In the genomic region with DNA sequence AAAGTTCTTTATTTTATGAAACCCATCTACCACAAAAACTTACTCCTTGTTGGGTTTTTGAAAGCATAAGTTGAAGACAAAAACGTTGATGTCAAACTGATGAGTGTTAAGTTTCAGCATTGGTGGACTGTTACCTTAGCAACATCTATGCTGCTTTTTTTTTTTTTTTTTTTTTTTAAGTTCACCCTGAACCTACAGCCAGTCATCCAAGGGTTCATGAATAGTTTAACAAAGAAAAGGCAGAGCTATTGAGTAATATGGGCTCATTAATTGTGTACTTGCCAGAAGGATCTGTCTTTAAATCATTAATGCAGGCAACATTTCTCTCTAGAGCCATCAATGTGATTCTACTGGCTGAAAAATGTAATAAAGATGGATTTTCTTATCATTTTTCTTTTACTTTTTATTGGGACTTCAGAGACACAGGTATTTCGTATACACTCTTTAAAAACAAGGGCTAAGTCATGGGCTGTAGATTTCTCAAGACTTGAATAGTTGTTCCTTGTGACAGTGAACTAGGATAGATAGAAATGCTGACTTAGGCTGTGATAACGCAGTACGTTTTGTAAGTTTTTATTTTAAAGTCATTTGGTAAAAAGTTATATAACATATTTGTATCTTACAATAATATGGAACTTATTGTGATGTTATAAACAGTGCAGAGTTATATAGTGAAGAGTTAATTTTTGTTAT, we compare ENCODE assay signal across 21 cellular contexts. TPM values are rescaled to one million over a fixed set of nuclear protein-coding genes. Genes with fewer than 3 reads are reported as not detected.
DNase-seq lines count a peak whose midpoint lies in the region; ATAC-seq, FAIRE-seq and TF ChIP-seq lines count a peak whose summit lies in the region.
"Had no signal": no experiment of that assay in that cellular context is flagged by ENCODE, and none has a peak within 500 bp of the region (broad histone marks: within the 10 kb centered on the region; RNA-seq: fewer than 3 reads in every experiment).

A gene with protein sequence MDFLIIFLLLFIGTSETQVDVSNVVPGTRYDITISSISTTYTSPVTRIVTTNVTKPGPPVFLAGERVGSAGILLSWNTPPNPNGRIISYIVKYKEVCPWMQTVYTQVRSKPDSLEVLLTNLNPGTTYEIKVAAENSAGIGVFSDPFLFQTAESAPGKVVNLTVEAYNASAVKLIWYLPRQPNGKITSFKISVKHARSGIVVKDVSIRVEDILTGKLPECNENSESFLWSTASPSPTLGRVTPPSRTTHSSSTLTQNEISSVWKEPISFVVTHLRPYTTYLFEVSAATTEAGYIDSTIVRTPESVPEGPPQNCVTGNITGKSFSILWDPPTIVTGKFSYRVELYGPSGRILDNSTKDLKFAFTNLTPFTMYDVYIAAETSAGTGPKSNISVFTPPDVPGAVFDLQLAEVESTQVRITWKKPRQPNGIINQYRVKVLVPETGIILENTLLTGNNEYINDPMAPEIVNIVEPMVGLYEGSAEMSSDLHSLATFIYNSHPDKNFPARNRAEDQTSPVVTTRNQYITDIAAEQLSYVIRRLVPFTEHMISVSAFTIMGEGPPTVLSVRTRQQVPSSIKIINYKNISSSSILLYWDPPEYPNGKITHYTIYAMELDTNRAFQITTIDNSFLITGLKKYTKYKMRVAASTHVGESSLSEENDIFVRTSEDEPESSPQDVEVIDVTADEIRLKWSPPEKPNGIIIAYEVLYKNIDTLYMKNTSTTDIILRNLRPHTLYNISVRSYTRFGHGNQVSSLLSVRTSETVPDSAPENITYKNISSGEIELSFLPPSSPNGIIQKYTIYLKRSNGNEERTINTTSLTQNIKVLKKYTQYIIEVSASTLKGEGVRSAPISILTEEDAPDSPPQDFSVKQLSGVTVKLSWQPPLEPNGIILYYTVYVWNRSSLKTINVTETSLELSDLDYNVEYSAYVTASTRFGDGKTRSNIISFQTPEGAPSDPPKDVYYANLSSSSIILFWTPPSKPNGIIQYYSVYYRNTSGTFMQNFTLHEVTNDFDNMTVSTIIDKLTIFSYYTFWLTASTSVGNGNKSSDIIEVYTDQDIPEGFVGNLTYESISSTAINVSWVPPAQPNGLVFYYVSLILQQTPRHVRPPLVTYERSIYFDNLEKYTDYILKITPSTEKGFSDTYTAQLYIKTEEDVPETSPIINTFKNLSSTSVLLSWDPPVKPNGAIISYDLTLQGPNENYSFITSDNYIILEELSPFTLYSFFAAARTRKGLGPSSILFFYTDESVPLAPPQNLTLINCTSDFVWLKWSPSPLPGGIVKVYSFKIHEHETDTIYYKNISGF (N-terminal part only) (plus strand): TSS at position 262 of the 693 bp plus-strand sequence. CDS start 111 bp downstream, at position 373.

- H3K27me3 Mint-ChIP-seq in activated T-helper 1 cell treated with anti-CD3 and anti-CD28 coated beads, Interleukin-12 subunit alpha, Interleukin-12 subunit beta, Interleukin-2, Interleukin-4 antibody, amounts not matched to agents 30 ng/mL and 10 ng/mL and 1 ng/mL, durations not matched to agents 14 hours and 24 hours and 36 hours (ENCODE audit: insufficient read depth): no peaks in the 10 kb centered on the region

- peaks cover 3% of the 10 kb centered on the region for H3K9me3 Mint-ChIP-seq in activated T-helper 1 cell treated with anti-CD3 and anti-CD28 coated beads, Interleukin-12 subunit alpha, Interleukin-12 subunit beta, Interleukin-2, Interleukin-4 antibody, amounts not matched to agents 30 ng/mL and 10 ng/mL and 1 ng/mL, durations not matched to agents 14 hours and 24 hours and 36 hours
- H3K9me3 Mint-ChIP-seq: activated T-helper 2 cell treated with anti-CD3 and anti-CD28 coated beads, Interferon-gamma antibody, Interleukin-2, Interleukin-4, amounts not matched to agents 10 μg/mL and 5 μg/mL and 100 μg/mL, durations not matched to agents 14 hours and 24 hours and 36 hours had no signal

- H3K4me1 Mint-ChIP-seq in activated T-helper 1 cell treated with anti-CD3 and anti-CD28 coated beads, Interleukin-12 subunit alpha, Interleukin-12 subunit beta, Interleukin-2, Interleukin-4 antibody, amounts not matched to agents 30 ng/mL and 10 ng/mL and 1 ng/mL, durations not matched to agents 14 hours and 24 hours and 36 hours (ENCODE audit: low read depth): no peaks in the 10 kb centered on the region
- H3K4me1 Mint-ChIP-seq: CD14-positive monocyte had no signal

- H3K4me3 Mint-ChIP-seq in activated T-helper 1 cell treated with anti-CD3 and anti-CD28 coated beads, Interleukin-12 subunit alpha, Interleukin-12 subunit beta, Interleukin-2, Interleukin-4 antibody, amounts not matched to agents 30 ng/mL and 10 ng/mL and 1 ng/mL, durations not matched to agents 14 hours and 24 hours and 36 hours: no peak within 1 kb of the TSS
- H3K4me3 Mint-ChIP-seq: CD14-positive monocyte; T-helper 2 cell treated with Interferon-gamma antibody and Interleukin-4, amounts not matched to agents 5 μg/mL and 100 μg/mL, for 36 hours had no signal

- intact Hi-C loops in sciatic nerve (cut with DNase I): no loop called here
- intact Hi-C loops in activated T-helper 1 cell treated with anti-CD3 and anti-CD28 coated beads, Interleukin-12 subunit alpha, Interleukin-12 subunit beta, Interleukin-2, Interleukin-4 antibody, amounts not matched to agents 30 ng/mL and 10 ng/mL and 1 ng/mL, durations not matched to agents 14 hours and 24 hours and 36 hours (cut with micrococcal nuclease): no loop called here

- FAIRE-seq in frontal cortex (lab: Jason Lieb, UNC): no peak
- FAIRE-seq: H1, K562 had no signal

- no peak within 1 kb of the TSS for H3K27ac Mint-ChIP-seq in activated T-helper 1 cell treated with anti-CD3 and anti-CD28 coated beads, Interleukin-12 subunit alpha, Interleukin-12 subunit beta, Interleukin-2, Interleukin-4 antibody, amounts not matched to agents 30 ng/mL and 10 ng/mL and 1 ng/mL, durations not matched to agents 14 hours and 24 hours and 36 hours
- H3K27ac Mint-ChIP-seq: activated T-helper 2 cell treated with anti-CD3 and anti-CD28 coated beads, Interferon-gamma antibody, Interleukin-2, Interleukin-4, amounts not matched to agents 10 μg/mL and 5 μg/mL and 100 μg/mL, durations not matched to agents 14 hours and 24 hours and 36 hours; CD14-positive monocyte; T-helper 2 cell treated with Interferon-gamma antibody and Interleukin-4, amounts not matched to agents 5 μg/mL and 100 μg/mL, for 36 hours had no signal

- ATAC-seq in foreskin keratinocyte (peak; percentile 32), sciatic nerve (peak; percentile 73), GM19023 (IDR thresholded peaks at IDR 0.05; ENCODE audit: unreplicated experiment) (no peak)
- ATAC-seq: activated CD4-positive, CD25-positive, alpha-beta regulatory T cell treated with anti-CD3 and anti-CD28 coated beads, Interleukin-2, amount 50 U/mL, for 24 hours; K562 had no signal

- in situ Hi-C loops in brain microvascular endothelial cell (cut with HindIII; ENCODE audit: low pct_ligation_motif_present, low sequenced_read_pairs): no loop called here

- H3K4me3 ChIP-seq in brain microvascular endothelial cell (ENCODE audit: low read depth, low read length): no peak within 1 kb of the TSS
- H3K4me3 ChIP-seq: adrenal gland, K562, SJSA1, smooth muscle cell had no signal

- no peaks in the 10 kb centered on the region for H3K36me3 ChIP-seq in brain microvascular endothelial cell (replicated peaks)
- H3K36me3 ChIP-seq: adrenal gland, SJSA1 had no signal

- H3K27ac ChIP-seq in brain microvascular endothelial cell: peak within 1 kb of the TSS; percentile 46
- H3K27ac ChIP-seq in foreskin keratinocyte: no peak within 1 kb of the TSS
- H3K27ac ChIP-seq: adrenal gland, SJSA1 had no signal

- H3K4me1 ChIP-seq in foreskin keratinocyte: peaks cover 20% of the 10 kb centered on the region
- H3K4me1 ChIP-seq: adrenal gland had no signal

- peak; percentile 40 for DNase-seq in HCEC 1CT
- no peak for DNase-seq in brain microvascular endothelial cell
- DNase-seq in foreskin keratinocyte: peak in 1 of 2 donors; percentile 41
- no peak for DNase-seq in sciatic nerve (ENCODE audit: low spot score)
- no peak for DNase-seq in anterior cingulate cortex (lab: John Stamatoyannopoulos, UW)
- no peak for DNase-seq in activated T-helper 1 cell treated with anti-CD3 and anti-CD28 coated beads, Interleukin-12 subunit alpha, Interleukin-12 subunit beta, Interleukin-2, Interleukin-4 antibody, amounts not matched to agents 30 ng/mL and 10 ng/mL and 1 ng/mL, durations not matched to agents 14 hours and 24 hours and 36 hours (ENCODE audit: low spot score)
- DNase-seq in frontal cortex (ENCODE audit: low spot score in 2 of 2): no peak
- DNase-seq: adrenal gland, head of caudate nucleus, islet precursor cell, NCI-H2029, occipital lobe had no signal

- H3K27me3 ChIP-seq in brain microvascular endothelial cell (replicated peaks) (no peaks in the 10 kb centered on the region), foreskin keratinocyte (no peaks in the 10 kb centered on the region)
- H3K27me3 ChIP-seq: adrenal gland, SJSA1 had no signal

- no peaks in the 10 kb centered on the region for H3K36me3 Mint-ChIP-seq in activated T-helper 1 cell treated with anti-CD3 and anti-CD28 coated beads, Interleukin-12 subunit alpha, Interleukin-12 subunit beta, Interleukin-2, Interleukin-4 antibody, amounts not matched to agents 30 ng/mL and 10 ng/mL and 1 ng/mL, durations not matched to agents 14 hours and 24 hours and 36 hours (ENCODE audit: low read depth)
- H3K36me3 Mint-ChIP-seq: CD14-positive monocyte had no signal

- TF ChIP-seq CTCF in brain microvascular endothelial cell (IDR thresholded peaks at IDR 0.05; ENCODE audit: low read depth, low read length, missing control alignments) (no peak), foreskin keratinocyte (conservative IDR thresholded peaks at IDR 0.05) (no peak)

RNA-seq across cellular contexts. Expression of the gene that starts here (rescaled TPM):
- not detected in 2 replicates for total RNA-seq in foreskin keratinocyte
- not detected in 2 replicates for polyA plus RNA-seq in foreskin keratinocyte
- 4.8 TPM for total RNA-seq in sciatic nerve
- not detected in 2 replicates for total RNA-seq in activated T-helper 1 cell treated with anti-CD3 and anti-CD28 coated beads, Interleukin-12 subunit alpha, Interleukin-12 subunit beta, Interleukin-2, Interleukin-4 antibody, amounts not matched to agents 30 ng/mL and 10 ng/mL and 1 ng/mL, durations not matched to agents 14 hours and 24 hours and 36 hours
- total RNA-seq in frontal cortex: 0.82 TPM
- total RNA-seq: activated T-helper 2 cell treated with anti-CD3 and anti-CD28 coated beads, Interferon-gamma antibody, Interleukin-2, Interleukin-4, amounts not matched to agents 10 μg/mL and 5 μg/mL and 100 μg/mL, durations not matched to agents 14 hours and 24 hours and 36 hours; H1; K562 had no signal
- polyA plus RNA-seq: CD14-positive monocyte, H1, K562, smooth muscle cell had no signal

Comparison
In these comparisons a context has a peak if more than half of its experiments do, and no peak if none do; other contexts are left out.
1. Peak in ATAC-seq in foreskin keratinocyte; RNA of the gene not detected or under 1 TPM.